19 cellular contexts compared by ENCODE assay signal in genomic region chr17:58254803-58255202, GRCh38. TPM values are rescaled to one million over a fixed set of nuclear protein-coding genes. Genes with fewer than 3 reads are reported as not detected.
DNase-seq lines count a peak whose midpoint lies in the region; ATAC-seq and TF ChIP-seq lines count a peak whose summit lies in the region.
"Had no signal": no experiment of that assay in that cellular context is flagged by ENCODE, and none has a peak within 500 bp of the region (broad histone marks: within the 10 kb centered on the region; RNA-seq: fewer than 3 reads in every experiment).

No MANE protein-coding gene starts in this region.

- H3K9me3 Mint-ChIP-seq in GM23338: peaks cover 9% of the 10 kb centered on the region
- no peaks in the 10 kb centered on the region for H3K9me3 Mint-ChIP-seq in activated T-helper 2 cell treated with anti-CD3 and anti-CD28 coated beads, Interferon-gamma antibody, Interleukin-2, Interleukin-4, amounts not matched to agents 10 μg/mL and 5 μg/mL and 100 μg/mL, durations not matched to agents 14 hours and 24 hours and 36 hours
- H3K9me3 Mint-ChIP-seq: activated T-cell treated with anti-CD3 and anti-CD28 coated beads, Interleukin-2, amount 50 U/mL, for 24 hours; stimulated activated memory B cell treated with anti-CD40 and anti-IgM and Interleukin-4, amounts not matched to agents 10 μg/mL and 1 μg/mL and 100 μg/mL, for 72 hours had no signal

- H3K79me2 ChIP-seq in GM23338 (replicated peaks; ENCODE audit: insufficient read depth): no peaks in the 10 kb centered on the region

- H3K9me3 ChIP-seq in psoas muscle: no peaks in the 10 kb centered on the region

- H3K9me2 ChIP-seq in GM23338 (ENCODE audit: insufficient read depth): 0 out of 2 replicates have a peak, but pooled peaks cover 4% of the 10 kb centered on the region

- no peaks in the 10 kb centered on the region for H3K4me1 ChIP-seq in GM23338 (ENCODE audit: insufficient read depth)
- peaks cover 1% of the 10 kb centered on the region for H3K4me1 ChIP-seq in psoas muscle

- H2AFZ ChIP-seq in GM23338: peak overlapping the region; percentile 94; the same call in 1 of the 2 replicates
- H2AFZ ChIP-seq: PC-9 had no signal

- H3K36me3 Mint-ChIP-seq in GM23338 (ENCODE audit: low read depth): peaks cover 7% of the 10 kb centered on the region
- H3K36me3 Mint-ChIP-seq in activated T-helper 2 cell treated with anti-CD3 and anti-CD28 coated beads, Interferon-gamma antibody, Interleukin-2, Interleukin-4, amounts not matched to agents 10 μg/mL and 5 μg/mL and 100 μg/mL, durations not matched to agents 14 hours and 24 hours and 36 hours (ENCODE audit: low read depth): no peaks in the 10 kb centered on the region
- H3K36me3 Mint-ChIP-seq: stimulated activated memory B cell treated with anti-CD40 and anti-IgM and Interleukin-4, amounts not matched to agents 10 μg/mL and 1 μg/mL and 100 μg/mL, for 72 hours had no signal

- H3K4me1 Mint-ChIP-seq in GM23338: peaks cover 5% of the 10 kb centered on the region; the same call in 2 of the 3 replicates
- no peaks in the 10 kb centered on the region for H3K4me1 Mint-ChIP-seq in activated T-helper 2 cell treated with anti-CD3 and anti-CD28 coated beads, Interferon-gamma antibody, Interleukin-2, Interleukin-4, amounts not matched to agents 10 μg/mL and 5 μg/mL and 100 μg/mL, durations not matched to agents 14 hours and 24 hours and 36 hours (ENCODE audit: low read depth)
- H3K4me1 Mint-ChIP-seq: stimulated activated memory B cell treated with anti-CD40 and anti-IgM and Interleukin-4, amounts not matched to agents 10 μg/mL and 1 μg/mL and 100 μg/mL, for 72 hours had no signal

- DNase-seq in COLO668 (lab: John Stamatoyannopoulos, UW; ENCODE audit: unreplicated experiment) (peak; percentile 3), GM23338 (ENCODE audit: low spot score) (peak; percentile 79), kidney tubule cell (ENCODE audit: low spot score) (peak; percentile 11), psoas muscle (no peak), pons (ENCODE audit: low spot score) (no peak)
- DNase-seq in activated T-helper 2 cell treated with anti-CD3 and anti-CD28 coated beads, Interferon-gamma antibody, Interleukin-2, Interleukin-4, amounts not matched to agents 10 μg/mL and 5 μg/mL and 100 μg/mL, durations not matched to agents 14 hours and 24 hours and 36 hours (ENCODE audit: low spot score): no peak
- DNase-seq: activated CD4-positive, CD25-positive, alpha-beta regulatory T cell treated with anti-CD3 and anti-CD28 coated beads, Interleukin-2, amount 50 U/mL, for 72 hours; activated T-cell treated with anti-CD3 and anti-CD28 coated beads, Interleukin-2, amount 50 U/mL, for 24 hours; AML-193; EL; foreskin melanocyte; NCI-H1092; NCI-H226; PC-9; stimulated activated CD4-positive, alpha-beta T cell treated with anti-CD3 and anti-CD28 coated beads, Interleukin-4, amount 100 ng/mL, for 4 hours had no signal

- H3K4me3 ChIP-seq in GM23338: peak overlapping the region; percentile 41
- no peak overlapping the region for H3K4me3 ChIP-seq in psoas muscle
- H3K4me3 ChIP-seq: PC-9 had no signal

- H3K27me3 ChIP-seq in GM23338 (ENCODE audit: insufficient read depth) (peaks cover 67% of the 10 kb centered on the region), psoas muscle (ENCODE audit: insufficient read depth in 3 of 3, low read length in 2 of 3) (peaks cover 1 to 19% (median 2%) of the 10 kb centered on the region in 3 donors)

- H3K27ac ChIP-seq in GM23338 (ENCODE audit: low read depth) (no peak overlapping the region), psoas muscle (no peak overlapping the region)
- H3K27ac ChIP-seq: PC-9 had no signal

- H4K20me1 ChIP-seq in GM23338 (replicated peaks; ENCODE audit: insufficient read depth): no peaks in the 10 kb centered on the region

- peaks cover 39% of the 10 kb centered on the region for H3K27me3 Mint-ChIP-seq in GM23338 (ENCODE audit: insufficient read depth, low read depth, poor library complexity)
- H3K27me3 Mint-ChIP-seq in activated T-helper 2 cell treated with anti-CD3 and anti-CD28 coated beads, Interferon-gamma antibody, Interleukin-2, Interleukin-4, amounts not matched to agents 10 μg/mL and 5 μg/mL and 100 μg/mL, durations not matched to agents 14 hours and 24 hours and 36 hours (ENCODE audit: low read depth): peaks cover 54% of the 10 kb centered on the region

- TF ChIP-seq CTCF in GM23338 (conservative IDR thresholded peaks at IDR 0.05; ENCODE audit: low read depth in 2 of 2) (peak; percentile 67 to 77), psoas muscle (IDR thresholded peaks at IDR 0.05) (no peak)

- 18% methylated on average over 8 of the region's 8 CpGs for WGBS in psoas muscle, 3 donors

- H3K4me3 Mint-ChIP-seq in GM23338: peak overlapping the region; percentile 5; the same call in 2 of the 3 replicates
- H3K4me3 Mint-ChIP-seq in activated T-helper 2 cell treated with anti-CD3 and anti-CD28 coated beads, Interferon-gamma antibody, Interleukin-2, Interleukin-4, amounts not matched to agents 10 μg/mL and 5 μg/mL and 100 μg/mL, durations not matched to agents 14 hours and 24 hours and 36 hours (ENCODE audit: low read depth): no peak overlapping the region
- H3K4me3 Mint-ChIP-seq: activated T-cell treated with anti-CD3 and anti-CD28 coated beads, Interleukin-2, amount 50 U/mL, for 24 hours; stimulated activated memory B cell treated with anti-CD40 and anti-IgM and Interleukin-4, amounts not matched to agents 10 μg/mL and 1 μg/mL and 100 μg/mL, for 72 hours had no signal

- no peaks in the 10 kb centered on the region for H3F3A ChIP-seq in GM23338 (replicated peaks; ENCODE audit: low read depth)

- H3K36me3 ChIP-seq in GM23338 (ENCODE audit: insufficient read depth) (no peaks in the 10 kb centered on the region), psoas muscle (ENCODE audit: insufficient read depth in 1 of 2, low read depth in 1 of 2) (no peaks in the 10 kb centered on the region)

- no peak overlapping the region for H3K27ac Mint-ChIP-seq in GM23338
- peak overlapping the region; percentile 62 for H3K27ac Mint-ChIP-seq in activated T-helper 2 cell treated with anti-CD3 and anti-CD28 coated beads, Interferon-gamma antibody, Interleukin-2, Interleukin-4, amounts not matched to agents 10 μg/mL and 5 μg/mL and 100 μg/mL, durations not matched to agents 14 hours and 24 hours and 36 hours
- H3K27ac Mint-ChIP-seq: activated T-cell treated with anti-CD3 and anti-CD28 coated beads, Interleukin-2, amount 50 U/mL, for 24 hours; stimulated activated memory B cell treated with anti-CD40 and anti-IgM and Interleukin-4, amounts not matched to agents 10 μg/mL and 1 μg/mL and 100 μg/mL, for 72 hours had no signal

- ATAC-seq in GM23338: peak; percentile 99
- no peak for ATAC-seq in psoas muscle
- ATAC-seq in HG03521 (IDR thresholded peaks at IDR 0.05; ENCODE audit: unreplicated experiment): no peak
- ATAC-seq in esophagus mucosa: no peak
- ATAC-seq: stimulated activated memory B cell treated with anti-CD40 and anti-IgM and Interleukin-4, amounts not matched to agents 10 μg/mL and 1 μg/mL and 100 μg/mL, for 72 hours had no signal

- H3K4me2 ChIP-seq in GM23338: peak overlapping the region; percentile 74; the same call in 1 of the 2 replicates
- H3K4me2 ChIP-seq: PC-9 had no signal

- intact Hi-C loops in activated T-helper 2 cell treated with anti-CD3 and anti-CD28 coated beads, Interferon-gamma antibody, Interleukin-2, Interleukin-4, amounts not matched to agents 10 μg/mL and 5 μg/mL and 100 μg/mL, durations not matched to agents 14 hours and 24 hours and 36 hours (cut with micrococcal nuclease): no loop called here
- intact Hi-C loops in psoas muscle (cut with DNase I): no loop called here

TF ChIP-seq in GM23338, 12 proteins besides CTCF, POLR2A, EP300 and RAD21 (continues in another document):
- TF ChIP-seq ZNF114 (CRISPR knock-in tag; IDR thresholded peaks at IDR 0.05) (no peak), EZH2phosphoT487 (IDR thresholded peaks at IDR 0.05; ENCODE audit: unreplicated experiment) (no peak)

RNA-seq across cellular contexts. Expression of gene LPO, which starts 16.4 kb away (rescaled TPM):
- total RNA-seq in GM23338 (2014; rRNA removed; shearing (Covaris generic)): 0.35 and 0.62 TPM in 2 replicates
- 0.13 and 0.50 TPM in 2 replicates for polyA plus RNA-seq in GM23338 (2016; fragmentation: Nextera tagmentation; extraction: Ambion mirVana)
- not detected in 2 replicates for total RNA-seq in activated T-helper 2 cell treated with anti-CD3 and anti-CD28 coated beads, Interferon-gamma antibody, Interleukin-2, Interleukin-4, amounts not matched to agents 10 μg/mL and 5 μg/mL and 100 μg/mL, durations not matched to agents 14 hours and 24 hours and 36 hours
- total RNA-seq in psoas muscle: not detected
- polyA plus RNA-seq in psoas muscle: under 1 TPM in 1 of 3 donors, not detected in 2; 0.01 TPM
- 0.44 TPM for total RNA-seq in esophagus mucosa
- total RNA-seq: myocyte, PC-9 had no signal

RNA-seq across cellular contexts. Expression of gene MPO, which starts 25.9 kb away (rescaled TPM):
- 0.12 TPM in 1 of 2 replicates, not detected in the other for total RNA-seq in GM23338 (2014; rRNA removed; shearing (Covaris generic))
- polyA plus RNA-seq in GM23338 (2016; fragmentation: Nextera tagmentation; extraction: Ambion mirVana) (0.08 TPM in 1 of 2 replicates, not detected in the other), psoas muscle (under 1 TPM; 0.11 to 0.26 (median 0.14) TPM)
- total RNA-seq in activated T-helper 2 cell treated with anti-CD3 and anti-CD28 coated beads, Interferon-gamma antibody, Interleukin-2, Interleukin-4, amounts not matched to agents 10 μg/mL and 5 μg/mL and 100 μg/mL, durations not matched to agents 14 hours and 24 hours and 36 hours: not detected in 2 replicates
- total RNA-seq in psoas muscle (under 1 TPM; 0.38 to 0.95 (median 0.57) TPM), esophagus mucosa (not detected)
- total RNA-seq: PC-9 had no signal

RNA-seq across cellular contexts. Expression of gene MKS1, which starts 35.7 kb away (rescaled TPM):
- 17.4 and 21.6 TPM in 2 replicates for total RNA-seq in GM23338 (2014; rRNA removed; shearing (Covaris generic))
- polyA plus RNA-seq in GM23338 (2016; fragmentation: Nextera tagmentation; extraction: Ambion mirVana): 11.9 and 14.0 TPM in 2 replicates
- 18.8 and 20.5 TPM in 2 replicates for total RNA-seq in activated T-helper 2 cell treated with anti-CD3 and anti-CD28 coated beads, Interferon-gamma antibody, Interleukin-2, Interleukin-4, amounts not matched to agents 10 μg/mL and 5 μg/mL and 100 μg/mL, durations not matched to agents 14 hours and 24 hours and 36 hours
- 1 to 10 TPM; 5.5 to 6.9 (median 6.0) TPM for total RNA-seq in psoas muscle
- 1 to 10 TPM; 4.2 to 4.7 (median 4.4) TPM for polyA plus RNA-seq in psoas muscle
- 13.6 TPM for total RNA-seq in esophagus mucosa

Comparison
In these comparisons a context has a peak if more than half of its experiments do, and no peak if none do; other contexts are left out.
1. DNase-seq: peak in COLO668 (single experiment), GM23338 (single experiment) and kidney tubule cell (single experiment); none in activated T-helper 2 cell treated with anti-CD3 and anti-CD28 coated beads, Interferon-gamma antibody, Interleukin-2, Interleukin-4, amounts not matched to agents 10 μg/mL and 5 μg/mL and 100 μg/mL, durations not matched to agents 14 hours and 24 hours and 36 hours (single experiment), psoas muscle (0 of 2) and pons (single experiment).